Comparison of ENCODE assay signal across 14 cellular contexts in the genomic region with DNA sequence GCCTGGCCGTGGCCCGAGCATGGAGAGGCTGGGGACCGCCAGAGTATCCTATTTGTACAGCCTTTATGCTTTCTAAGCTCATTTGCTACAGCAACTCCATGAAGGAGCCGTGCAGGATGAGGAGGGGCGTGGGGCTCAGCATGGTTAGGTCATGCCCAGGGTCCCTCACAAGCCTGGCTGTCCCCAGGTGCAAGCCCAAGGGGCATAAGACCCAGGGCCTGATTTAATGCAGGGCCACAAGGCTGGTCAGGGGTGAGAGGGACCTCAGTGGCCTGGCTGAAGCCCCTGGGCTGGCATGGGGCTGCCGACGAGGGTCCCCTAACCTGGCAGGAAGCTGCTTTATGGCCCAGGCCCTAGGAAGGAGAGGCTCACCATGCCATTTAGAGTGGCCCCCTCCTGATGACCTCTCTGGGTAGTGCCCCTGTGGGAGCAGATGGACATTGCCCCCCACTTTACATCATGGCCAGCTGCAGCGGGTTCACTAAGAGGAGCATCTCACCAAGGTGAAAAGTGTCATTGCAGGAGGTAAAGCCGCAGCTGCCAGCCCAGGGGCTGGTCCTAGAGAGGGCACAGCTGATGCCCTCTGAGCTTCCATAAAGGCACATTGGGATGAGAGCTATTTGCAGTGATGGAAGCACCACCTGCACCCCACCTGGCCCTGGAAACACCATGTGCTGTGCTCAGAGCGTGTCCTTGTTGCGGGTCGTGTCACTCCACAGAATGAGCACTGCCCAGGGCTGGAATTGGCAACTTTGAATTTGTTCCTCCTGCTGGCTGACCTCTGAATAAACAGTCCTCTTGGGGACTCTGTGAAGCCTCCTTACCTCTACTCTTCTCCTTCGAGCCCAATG.
"Had no signal": no experiment of that assay in that cellular context is flagged by ENCODE, and none has a peak within 500 bp of the region (broad histone marks: within the 10 kb centered on the region; RNA-seq: fewer than 3 reads in every experiment).

No MANE protein-coding gene starts in this region.

- H3K4me1 Mint-ChIP-seq: activated CD4-positive, alpha-beta T cell treated with anti-CD3 and anti-CD28 coated beads for 36 hours; activated naive CD8-positive, alpha-beta T cell treated with anti-CD3 and anti-CD28 coated beads for 36 hours had no signal

- H3K9me3 Mint-ChIP-seq: activated naive CD8-positive, alpha-beta T cell treated with anti-CD3 and anti-CD28 coated beads for 36 hours; stimulated activated naive CD8-positive, alpha-beta T cell treated with anti-CD3 and anti-CD28 coated beads, Interleukin-15, Interleukin-2, amounts not matched to agents 100 ng/mL and 50 ng/mL, for 24 hours had no signal

- H3K27ac ChIP-seq: breast epithelium, heart left ventricle had no signal

- H3K27ac Mint-ChIP-seq: activated CD4-positive, alpha-beta T cell treated with anti-CD3 and anti-CD28 coated beads for 36 hours; activated naive CD8-positive, alpha-beta T cell treated with anti-CD3 and anti-CD28 coated beads for 36 hours; stimulated activated naive CD8-positive, alpha-beta T cell treated with anti-CD3 and anti-CD28 coated beads, Interleukin-15, Interleukin-2, amounts not matched to agents 100 ng/mL and 50 ng/mL, for 24 hours had no signal

- H3K27me3 Mint-ChIP-seq: activated CD4-positive, alpha-beta T cell treated with anti-CD3 and anti-CD28 coated beads for 36 hours; activated naive CD8-positive, alpha-beta T cell treated with anti-CD3 and anti-CD28 coated beads for 36 hours; stimulated activated naive CD8-positive, alpha-beta T cell treated with anti-CD3 and anti-CD28 coated beads, Interleukin-15, Interleukin-2, amounts not matched to agents 100 ng/mL and 50 ng/mL, for 24 hours had no signal

- H3K4me1 ChIP-seq: breast epithelium had no signal

- H3K4me3 ChIP-seq: breast epithelium, heart left ventricle, thoracic aorta had no signal

- H3K9me3 ChIP-seq: breast epithelium, thoracic aorta had no signal

- DNase-seq: activated CD4-positive, alpha-beta T cell treated with anti-CD3 and anti-CD28 coated beads for 36 hours; activated gamma-delta T cell treated with Interleukin-2 at 50 U/mL for 16 hours; activated naive CD8-positive, alpha-beta T cell treated with anti-CD3 and anti-CD28 coated beads for 36 hours; activated T-cell treated with anti-CD3 and anti-CD28 coated beads, Interleukin-2, amount 50 U/mL, for 1 hour; foreskin melanocyte; heart left ventricle; left ventricle myocardium superior; posterior cingulate gyrus; stimulated activated CD4-positive, alpha-beta T cell treated with anti-CD3 and anti-CD28 coated beads, Interleukin-4, amount 100 ng/mL, for 1 hour; stimulated activated CD8-positive, alpha-beta memory T cell treated with anti-CD3 and anti-CD28 coated beads, Interleukin-4, amount 100 ng/mL, for 48 hours; T-helper 9 cell had no signal

- H3K36me3 ChIP-seq: breast epithelium, heart left ventricle, thoracic aorta had no signal

- H3K27me3 ChIP-seq: breast epithelium, heart left ventricle had no signal

- ATAC-seq: activated CD4-positive, alpha-beta T cell treated with anti-CD3 and anti-CD28 coated beads for 36 hours; left ventricle myocardium superior had no signal

- H3K4me3 Mint-ChIP-seq: activated CD4-positive, alpha-beta T cell treated with anti-CD3 and anti-CD28 coated beads for 36 hours; activated naive CD8-positive, alpha-beta T cell treated with anti-CD3 and anti-CD28 coated beads for 36 hours; stimulated activated naive CD8-positive, alpha-beta T cell treated with anti-CD3 and anti-CD28 coated beads, Interleukin-15, Interleukin-2, amounts not matched to agents 100 ng/mL and 50 ng/mL, for 24 hours had no signal
